Comparison of ENCODE assay signal across 15 cellular contexts in the genomic region with DNA sequence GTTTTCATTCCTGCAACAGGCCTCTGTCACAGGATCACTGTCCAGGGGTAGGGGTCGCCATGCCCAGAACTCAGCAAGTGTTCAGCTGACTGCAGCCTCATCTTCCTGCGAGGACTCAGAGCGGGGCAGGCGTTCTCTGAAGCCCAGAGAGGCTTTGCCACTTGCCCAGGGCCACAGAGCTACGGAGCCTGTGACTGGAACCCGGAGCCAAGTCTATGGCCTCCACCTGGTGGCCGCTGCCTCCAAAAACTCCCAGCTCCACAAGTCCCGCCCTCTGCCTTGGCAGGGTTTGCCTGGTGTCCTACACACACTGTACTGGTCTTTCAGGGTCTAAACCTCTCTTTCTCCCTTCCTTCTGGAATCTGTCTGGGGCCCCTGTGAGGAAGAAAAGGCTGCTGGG. TPM values are rescaled to one million over a fixed set of nuclear protein-coding genes. Genes with fewer than 3 reads are reported as not detected.
A peak's percentile ranks its signal among the peaks of the same experiment; 100 is the strongest.
DNase-seq lines count a peak whose midpoint lies in the region; ATAC-seq, FAIRE-seq and TF ChIP-seq lines count a peak whose summit lies in the region.
"Had no signal": no experiment of that assay in that cellular context is flagged by ENCODE, and none has a peak within 500 bp of the region (broad histone marks: within the 10 kb centered on the region; RNA-seq: fewer than 3 reads in every experiment).

No MANE protein-coding gene starts in this region.

- H3K27me3 Mint-ChIP-seq in MCF 10A (ENCODE audit: insufficient read depth, unreplicated experiment), result no peaks in the 10 kb centered on the region
- H3K27me3 Mint-ChIP-seq: activated naive CD8-positive, alpha-beta T cell treated with anti-CD3 and anti-CD28 coated beads, Interleukin-2, amount 10 ng/mL, durations not matched to agents 7 days and 5 days had no signal

- WGBS in HepG2 (ENCODE audit: low lambda C conversion rate), result 75% methylated on average over 2 of the region's 8 CpGs
- WGBS in suprapubic skin, result 100% methylated on average over 1 of the region's 8 CpGs

- H2AFZ ChIP-seq in HepG2 (ENCODE audit: low read length), result no peak overlapping the region

- H3K4me2 ChIP-seq in HepG2 (ENCODE audit: low read depth, low read length), result peak overlapping the region; percentile 96

- no peak for TF ChIP-seq RAD21 in HepG2 (CRISPR knock-in tag; IDR thresholded peaks at IDR 0.05)

- intact Hi-C loops in breast epithelium (cut with DNase I; ENCODE audit: low total_unique reads), result loop anchor here (10.0 kb wide), 1 partner anchor 1439 kb away; no protein-coding TSS in a partner anchor
- intact Hi-C loops in MCF 10A (cut with micrococcal nuclease), result no loop called here
- intact Hi-C loops in HepG2 (cut with micrococcal nuclease; ENCODE audit: unreplicated experiment), result no loop called here

- DNase-seq in breast epithelium (ENCODE audit: low spot score in 2 of 2), result no peak
- DNase-seq in MCF 10A (ENCODE audit: unreplicated experiment), result no peak
- peak; percentile 19 for DNase-seq in WERI-Rb-1
- no peak for DNase-seq in HepG2 (ENCODE audit: low spot score)
- no peak for DNase-seq in suprapubic skin (ENCODE audit: low spot score in 2 of 2)
- no peak for DNase-seq in NCI-H1417 treated with DMSO at 0.1 percent for 48 hours (lab: John Stamatoyannopoulos, UW)
- DNase-seq in NCI-H446 treated with DMSO at 0.1 percent for 48 hours (lab: John Stamatoyannopoulos, UW), result no peak
- DNase-seq: activated naive CD8-positive, alpha-beta T cell treated with anti-CD3 and anti-CD28 coated beads, Interleukin-2, amount 10 ng/mL, durations not matched to agents 7 days and 5 days; activated T-cell treated with anti-CD3 and anti-CD28 coated beads, Interleukin-2, amount 50 U/mL, for 1 hour; cerebellar nuclear complex; OCI-M1; small intestine; T-helper 1 cell had no signal

- in situ Hi-C loops in HepG2 (cut with HindIII; ENCODE audit: extremely low pct_ligation_motif_present, low pct_unique_long_range_greater_than_20kb), result no loop called here

- H3K4me1 ChIP-seq in breast epithelium (peaks cover 6 to 9% of the 10 kb centered on the region in 2 donors), HepG2 (ENCODE audit: insufficient read depth, low read length) (peaks cover 63% of the 10 kb centered on the region), suprapubic skin (peaks cover 30% of the 10 kb centered on the region)

- no peaks in the 10 kb centered on the region for H3K36me3 Mint-ChIP-seq in MCF 10A (ENCODE audit: insufficient read depth, unreplicated experiment)
- H3K36me3 Mint-ChIP-seq: activated naive CD8-positive, alpha-beta T cell treated with anti-CD3 and anti-CD28 coated beads, Interleukin-2, amount 10 ng/mL, durations not matched to agents 7 days and 5 days had no signal

- TF ChIP-seq CTCF in breast epithelium (IDR thresholded peaks at IDR 0.05), result no peak
- TF ChIP-seq CTCF in MCF 10A (IDR thresholded peaks at IDR 0.05; ENCODE audit: unreplicated experiment), result no peak
- no peak for TF ChIP-seq CTCF in WERI-Rb-1 (IDR thresholded peaks at IDR 0.05; ENCODE audit: low read depth, low read length)
- TF ChIP-seq CTCF in HepG2 (CRISPR knock-in tag; IDR thresholded peaks at IDR 0.05), result peak; percentile 52
- no peak for TF ChIP-seq CTCF in suprapubic skin (IDR thresholded peaks at IDR 0.05)

- no peaks in the 10 kb centered on the region for H3K27me3 ChIP-seq in breast epithelium
- no peaks in the 10 kb centered on the region for H3K27me3 ChIP-seq in WERI-Rb-1 (ENCODE audit: insufficient read depth, low read depth, severe bottlenecking)
- 0 out of 5 replicates have a peak, but pooled peaks cover 0 to 4% of the 10 kb centered on the region in 2 experiments for H3K27me3 ChIP-seq in HepG2 (ENCODE audit: control insufficient read depth in 1 of 2, insufficient read depth in 2 of 2, low read length in 2 of 2)
- H3K27me3 ChIP-seq in suprapubic skin, result peaks cover 5% of the 10 kb centered on the region

- H3K36me3 ChIP-seq in breast epithelium (no peaks in the 10 kb centered on the region), WERI-Rb-1 (no peaks in the 10 kb centered on the region), HepG2 (replicated peaks in 1 of 2; ENCODE audit: control insufficient read depth in 1 of 2, insufficient read depth in 2 of 2, low read length in 2 of 2) (no peaks in the 10 kb centered on the region), suprapubic skin (no peaks in the 10 kb centered on the region)

- POLR2A ChIA-PET in MCF 10A (lab: Yijun Ruan, JAX) (no interaction called here), HepG2 (lab: Yijun Ruan, JAX) (interaction anchor here (0.7 to 3.5 kb wide), 10 partner anchors 9 to 47 kb away, joined by 3 to 60 read pairs (median 5); no protein-coding TSS in a partner anchor)

- H3K27ac ChIP-seq in breast epithelium (peak overlapping the region; percentile 84 to 91), WERI-Rb-1 (peak overlapping the region; percentile 77), HepG2 (ENCODE audit: extremely low read length, insufficient read depth, low read length) (peak overlapping the region; percentile 60), suprapubic skin (peak overlapping the region; percentile 55)

- FAIRE-seq in HepG2 (lab: Jason Lieb, UNC), result no peak
- FAIRE-seq: small intestine had no signal

- CTCF ChIA-PET in MCF 10A (lab: Yijun Ruan, JAX) (interaction anchor here (0.7 to 1.4 kb wide), 3 partner anchors 45 to 108 kb away, joined by 3 to 4 read pairs (median 3); no protein-coding TSS in a partner anchor), HepG2 (lab: Yijun Ruan, JAX; ENCODE audit: low intra/inter-chr PET ratio, low total read pairs) (no interaction called here)

- no peaks in the 10 kb centered on the region for H3K9me3 Mint-ChIP-seq in MCF 10A (ENCODE audit: unreplicated experiment)
- H3K9me3 Mint-ChIP-seq: activated naive CD8-positive, alpha-beta T cell treated with anti-CD3 and anti-CD28 coated beads, Interleukin-2, amount 10 ng/mL, durations not matched to agents 7 days and 5 days had no signal

- peak; percentile 9; the same call in 2 of the 3 replicates for ATAC-seq in HepG2
- no peak for ATAC-seq in GM18502 (IDR thresholded peaks at IDR 0.05; ENCODE audit: poor library complexity, unreplicated experiment)

- TF ChIP-seq EP300 in HepG2 (IDR thresholded peaks at IDR 0.05; ENCODE audit: low read depth in 2 of 2, low read length in 2 of 2) (no peak), HepG2 (CRISPR knock-in tag; IDR thresholded peaks at IDR 0.05; ENCODE audit: borderline replicate concordance) (no peak), suprapubic skin (IDR thresholded peaks at IDR 0.05) (no peak)

- H3K79me2 ChIP-seq in HepG2 (ENCODE audit: insufficient read depth, low read length), result no peaks in the 10 kb centered on the region

- no peak overlapping the region for H3K4me3 Mint-ChIP-seq in MCF 10A (ENCODE audit: unreplicated experiment)
- H3K4me3 Mint-ChIP-seq: activated naive CD8-positive, alpha-beta T cell treated with anti-CD3 and anti-CD28 coated beads, Interleukin-2, amount 10 ng/mL, durations not matched to agents 7 days and 5 days had no signal

- BruUV-seq in MCF 10A (replicated peaks; lab: Mats Ljungman, UMichigan) (no TSS peak), HepG2 (replicated peaks; lab: Mats Ljungman, UMichigan) (no TSS peak)

- no peak for TF ChIP-seq POLR2A in breast epithelium (IDR thresholded peaks at IDR 0.05)
- TF ChIP-seq POLR2A in HepG2 (IDR thresholded peaks at IDR 0.05; ENCODE audit: insufficient read depth in 1 of 2, low read depth in 2 of 2, low read length in 2 of 2), result no peak
- TF ChIP-seq POLR2A in suprapubic skin (IDR thresholded peaks at IDR 0.05), result no peak

- peaks cover 18% of the 10 kb centered on the region for H3K4me1 Mint-ChIP-seq in MCF 10A (ENCODE audit: insufficient read depth, unreplicated experiment)

- H3K4me3 ChIP-seq in breast epithelium, result no peak overlapping the region
- no peak overlapping the region for H3K4me3 ChIP-seq in WERI-Rb-1 (ENCODE audit: low read depth, low read length)
- peak overlapping the region in 1 of 3 experiments; percentile 74; a peak in 1 of 6 replicates for H3K4me3 ChIP-seq in HepG2 (replicated peaks in 1 of 3; ENCODE audit: insufficient read depth in 1 of 3, low read depth in 2 of 3, low read length in 3 of 3)
- H3K4me3 ChIP-seq in suprapubic skin, result no peak overlapping the region
- H3K4me3 ChIP-seq: lung had no signal

- no peak overlapping the region for H3K27ac Mint-ChIP-seq in MCF 10A (ENCODE audit: low read depth, unreplicated experiment)
- H3K27ac Mint-ChIP-seq: activated naive CD8-positive, alpha-beta T cell treated with anti-CD3 and anti-CD28 coated beads, Interleukin-2, amount 10 ng/mL, durations not matched to agents 7 days and 5 days had no signal

- H3K9me3 ChIP-seq in breast epithelium, result no peaks in the 10 kb centered on the region
- no peaks in the 10 kb centered on the region for H3K9me3 ChIP-seq in WERI-Rb-1 (ENCODE audit: severe bottlenecking)
- no peaks in the 10 kb centered on the region for H3K9me3 ChIP-seq in HepG2 (ENCODE audit: low read length)
- no peaks in the 10 kb centered on the region for H3K9me3 ChIP-seq in suprapubic skin

- no peaks in the 10 kb centered on the region for H4K20me1 ChIP-seq in HepG2 (ENCODE audit: insufficient read depth, low read length)

- H3K9ac ChIP-seq in HepG2 (ENCODE audit: insufficient read depth, low read depth, low read length), result peak overlapping the region; percentile 78; the same call in 1 of the 2 replicates

RNA-seq across cellular contexts. Expression of a gene that starts 8.7 kb away (rescaled TPM):
- total RNA-seq in breast epithelium (10 to 100 TPM in 2 of 3 donors, 1 to 10 TPM in 1; 6.4 to 21.8 (median 18.4) TPM), MCF 10A (2022) (16.2 and 17.5 TPM in 2 replicates), HepG2 (2016; rRNA removed; fragmentation: Illumina TruSeq; extraction: Trizol) (5.3 and 9.4 TPM in 2 replicates), suprapubic skin (10 to 100 TPM; 21.7 to 51.6 (median 36.4) TPM)
- total RNA-seq in HepG2 (2016; cell fraction: cytosol; rRNA removed; fragmentation: Illumina TruSeq; extraction: Trizol; ENCODE audit: low read depth), result 36.5 and 44.3 TPM in 2 replicates
- total RNA-seq in HepG2 (2016; cell fraction: insoluble cytoplasmic fraction; rRNA removed; fragmentation: Illumina TruSeq; extraction: Trizol), result 5.9 and 7.8 TPM in 2 replicates
- total RNA-seq in HepG2 (2016; cell fraction: membrane; rRNA removed; fragmentation: Illumina TruSeq; extraction: Trizol), result 11.4 and 12.4 TPM in 2 replicates
- total RNA-seq in HepG2 (2016; cell fraction: nucleus; rRNA removed; fragmentation: Illumina TruSeq; extraction: Trizol), result 13.0 and 13.3 TPM in 2 replicates
- polyA plus RNA-seq in HepG2 (2011; rRNA removed), result 4.6 and 5.3 TPM in 2 replicates
- polyA plus RNA-seq in HepG2 (2011; cell fraction: cytosol; rRNA removed), result 2.9 and 3.0 TPM in 2 replicates
- 20.9 and 24.0 TPM in 2 replicates for polyA plus RNA-seq in HepG2 (2011; cell fraction: nucleus; rRNA removed)
- 5.1 and 6.3 TPM in 2 replicates for polyA plus RNA-seq in HepG2 (2012)
- 2.2 and 2.3 TPM in 2 replicates for polyA plus RNA-seq in HepG2 (2016; cell fraction: cytosol; fragmentation: Illumina TruSeq; extraction: Trizol; ENCODE audit: low read depth)
- polyA plus RNA-seq in HepG2 (2016; cell fraction: insoluble cytoplasmic fraction; fragmentation: Illumina TruSeq; extraction: Trizol; ENCODE audit: low read depth), result 4.2 and 6.1 TPM in 2 replicates
- 4.0 and 4.8 TPM in 2 replicates for polyA plus RNA-seq in HepG2 (2016; cell fraction: membrane; fragmentation: Illumina TruSeq; extraction: Trizol; ENCODE audit: low read depth)
- 33.9 and 35.1 TPM in 2 replicates for polyA plus RNA-seq in HepG2 (2016; cell fraction: nucleus; fragmentation: Illumina TruSeq; extraction: Trizol; ENCODE audit: insufficient read depth, low read depth)
- polyA minus RNA-seq in HepG2 (2011; rRNA and poly(A)+ RNA removed; ENCODE audit: low replicate concordance), result 8.5 and 13.6 TPM in 2 replicates
- 2.9 and 4.5 TPM in 2 replicates for polyA minus RNA-seq in HepG2 (2011; cell fraction: cytosol; rRNA and poly(A)+ RNA removed)
- 14.5 and 21.1 TPM in 2 replicates for polyA minus RNA-seq in HepG2 (2011; cell fraction: nucleus; rRNA and poly(A)+ RNA removed)
